In the genomic region with DNA sequence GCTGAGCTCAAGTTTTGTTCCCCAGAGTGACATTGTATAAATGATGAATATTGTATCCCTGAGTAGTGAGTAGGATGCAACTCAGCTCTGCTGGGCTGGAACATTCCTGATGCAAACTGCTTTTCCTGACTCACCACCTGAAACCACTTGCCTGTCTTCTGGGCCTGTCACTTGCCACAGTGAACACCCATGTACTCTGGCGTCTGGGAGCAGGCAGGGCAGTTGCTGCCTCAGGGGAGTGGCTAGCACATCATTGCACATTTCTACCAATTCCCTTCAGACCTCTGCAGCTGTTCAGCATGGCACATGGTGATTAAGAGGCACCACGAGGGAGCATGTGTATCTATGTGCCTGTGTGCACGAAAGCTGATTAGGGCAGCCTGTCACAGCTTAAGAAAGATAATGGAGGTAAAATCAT, we compare ENCODE assay signal across 8 cellular contexts.
DNase-seq lines count a peak whose midpoint lies in the region; ATAC-seq, FAIRE-seq and TF ChIP-seq lines count a peak whose summit lies in the region.

No MANE protein-coding gene starts in this region.

- no peak overlapping the region for H2AK5ac ChIP-seq in IMR-90 (ENCODE audit: low read depth, low read length)
- H2AK5ac ChIP-seq in mesenchymal stem cell (ENCODE audit: low read length, severe bottlenecking) = no peak overlapping the region

- H3K4me2 ChIP-seq in IMR-90 (ENCODE audit: low read depth, low read length) (no peak overlapping the region), mesenchymal stem cell (ENCODE audit: low read length, poor library complexity, severe bottlenecking) (no peak overlapping the region)

- ATAC-seq in IMR-90 (ENCODE audit: low read depth) = peak; percentile 87
- no peak for ATAC-seq in GM21423 (IDR thresholded peaks at IDR 0.05; ENCODE audit: unreplicated experiment)

- no peak overlapping the region for H3K56ac ChIP-seq in IMR-90 (ENCODE audit: extremely low read depth, insufficient read depth, low read length)

- CTCF ChIA-PET in IMR-90 (lab: Yijun Ruan, JAX) = interaction anchor here (1.3 kb wide), 1 partner anchor 102 kb away, joined by 4 read pairs; no protein-coding TSS in a partner anchor

- no peak overlapping the region for H2BK12ac ChIP-seq in mesenchymal stem cell (ENCODE audit: low read length in 2 of 2)

- H4K91ac ChIP-seq in IMR-90 (ENCODE audit: insufficient read depth, low read depth, low read length) = no peak overlapping the region
- no peak overlapping the region for H4K91ac ChIP-seq in mesenchymal stem cell (ENCODE audit: low read length)

- no peak overlapping the region for H2BK120ac ChIP-seq in IMR-90 (ENCODE audit: low read depth, low read length)
- H2BK120ac ChIP-seq in mesenchymal stem cell (ENCODE audit: low read depth, low read length) = no peak overlapping the region

- no peak overlapping the region for H2BK20ac ChIP-seq in IMR-90 (ENCODE audit: low read depth, low read length)

- H3K18ac ChIP-seq in IMR-90 (ENCODE audit: low read depth, low read length) (no peak overlapping the region), mesenchymal stem cell (ENCODE audit: low read depth in 1 of 2, low read length in 2 of 2) (no peak overlapping the region)

- H2BK5ac ChIP-seq in IMR-90 (ENCODE audit: low read depth, low read length, poor library complexity, severe bottlenecking) (no peak overlapping the region), mesenchymal stem cell (ENCODE audit: low read depth, low read length, poor library complexity, severe bottlenecking) (no peak overlapping the region)

- dilution Hi-C loops in IMR-90 (cut with HindIII; ENCODE audit: low sequenced_read_pairs, unreplicated experiment) = no loop called here

- TF ChIP-seq POLR2A in IMR-90 (IDR thresholded peaks at IDR 0.05; ENCODE audit: low read depth, low read length) = no peak

- peaks cover 13% of the 10 kb centered on the region for H3K9me1 ChIP-seq in IMR-90 (ENCODE audit: insufficient read depth, low read length)

- H3K36me3 ChIP-seq in IMR-90 (ENCODE audit: control insufficient read depth, insufficient read depth, low read length) (peaks cover 7% of the 10 kb centered on the region), mesenchymal stem cell (ENCODE audit: control insufficient read depth in 1 of 2, insufficient read depth in 2 of 2, low read depth in 1 of 2, low read length in 2 of 2) (peaks cover 8 to 22% of the 10 kb centered on the region in 2 experiments)

- H3K9me3 ChIP-seq in IMR-90 (ENCODE audit: control insufficient read depth, insufficient read depth, low read length) (no peaks in the 10 kb centered on the region), mesenchymal stem cell (ENCODE audit: control insufficient read depth, low read length) (no peaks in the 10 kb centered on the region)

- POLR2A ChIA-PET in IMR-90 (lab: Charles Lee; ENCODE audit: unreplicated experiment) = no interaction called here

- intact Hi-C loops in IMR-90 (cut with micrococcal nuclease) = no loop called here

- TF ChIP-seq RAD21 in IMR-90 (IDR thresholded peaks at IDR 0.05; ENCODE audit: low read length) = 0 out of 2 replicates have a peak, but pooled peaks have one; percentile 5

- H2AK9ac ChIP-seq in IMR-90 (replicated peaks; ENCODE audit: low read depth, low read length, poor library complexity) = no peak overlapping the region

- H2BK15ac ChIP-seq in IMR-90 (ENCODE audit: low read depth, low read length) = no peak overlapping the region
- no peak overlapping the region for H2BK15ac ChIP-seq in mesenchymal stem cell (ENCODE audit: low read depth, poor library complexity, severe bottlenecking)

- H3K4ac ChIP-seq in IMR-90 (ENCODE audit: low read depth, low read length) (no peak overlapping the region), mesenchymal stem cell (ENCODE audit: low read depth in 1 of 2, low read length in 2 of 2) (no peak overlapping the region)

- H3K4me3 ChIP-seq in IMR-90 (ENCODE audit: insufficient read depth, low read depth, low read length) = no peak overlapping the region
- H3K4me3 ChIP-seq in mesenchymal stem cell (ENCODE audit: insufficient read depth in 1 of 2, low read depth in 1 of 2, low read length in 2 of 2) = no peak overlapping the region

- no peak overlapping the region for H3K23ac ChIP-seq in IMR-90 (ENCODE audit: low read depth, low read length)
- H3K23ac ChIP-seq in mesenchymal stem cell (ENCODE audit: low read length in 2 of 2) = no peak overlapping the region

- H4K20me1 ChIP-seq in IMR-90 (ENCODE audit: insufficient read depth, low read length) = peaks cover 65% of the 10 kb centered on the region

- no peak for FAIRE-seq in GM19239 (lab: Jason Lieb, UNC)

- H3K27ac ChIP-seq in IMR-90 (ENCODE audit: insufficient read depth, low read length) = no peak overlapping the region
- no peak overlapping the region for H3K27ac ChIP-seq in mesenchymal stem cell (ENCODE audit: low read length, poor library complexity, severe bottlenecking)

- no TSS peak for BruUV-seq in IMR-90 (replicated peaks; lab: Mats Ljungman, UMichigan)

- no peak overlapping the region for H3K9ac ChIP-seq in IMR-90 (ENCODE audit: low read depth, low read length)
- no peak overlapping the region for H3K9ac ChIP-seq in mesenchymal stem cell (ENCODE audit: low read length)

- H3K27me3 ChIP-seq in IMR-90 (ENCODE audit: control insufficient read depth, insufficient read depth, low read length) (no peaks in the 10 kb centered on the region), mesenchymal stem cell (ENCODE audit: control insufficient read depth in 1 of 2, insufficient read depth in 1 of 2, low read length in 2 of 2) (no peaks in the 10 kb centered on the region)

- H3K79me1 ChIP-seq in IMR-90 (ENCODE audit: low read depth in 1 of 2, low read length in 2 of 2) = peaks cover 58 to 76% of the 10 kb centered on the region in 2 experiments
- H3K79me1 ChIP-seq in mesenchymal stem cell (replicated peaks; ENCODE audit: low read length, poor library complexity, severe bottlenecking) = peaks cover 25% of the 10 kb centered on the region

- H4K8ac ChIP-seq in IMR-90 (ENCODE audit: low read depth in 2 of 2, low read length in 2 of 2) = no peak overlapping the region
- no peak overlapping the region for H4K8ac ChIP-seq in mesenchymal stem cell (ENCODE audit: low read length)

- TF ChIP-seq CTCF in IMR-90 (conservative IDR thresholded peaks at IDR 0.05; ENCODE audit: low read depth, low read length) = no peak
- TF ChIP-seq CTCF in GM13976 (IDR thresholded peaks at IDR 0.05; ENCODE audit: borderline replicate concordance, control extremely low read depth, extremely low read depth, insufficient read depth, missing control alignments) = no peak

- no CpG with 5 or more reads among the region's 3 CpGs for WGBS in IMR-90 (ENCODE audit: extremely low coverage in 2 of 2, insufficient read length in 1 of 2), 2 experiments
- 28% methylated on average over 2 of the region's 3 CpGs for WGBS in mesenchymal stem cell

- H4K5ac ChIP-seq in IMR-90 (ENCODE audit: low read depth, low read length) = no peak overlapping the region

- H2AFZ ChIP-seq in IMR-90 (replicated peaks; ENCODE audit: low read length, poor library complexity) (no peak overlapping the region), mesenchymal stem cell (ENCODE audit: low read depth, low read length) (no peak overlapping the region)

- H3K14ac ChIP-seq in IMR-90 (replicated peaks; ENCODE audit: low read depth, low read length) = no peak overlapping the region
- H3K14ac ChIP-seq in mesenchymal stem cell (ENCODE audit: low read length in 2 of 2) = no peak overlapping the region

- H3K4me1 ChIP-seq in IMR-90 (ENCODE audit: control insufficient read depth, insufficient read depth, low read length) = peaks cover 8% of the 10 kb centered on the region
- peaks cover 5% of the 10 kb centered on the region for H3K4me1 ChIP-seq in mesenchymal stem cell (ENCODE audit: control insufficient read depth, insufficient read depth, low read depth, low read length)

- peak; percentile 47 for DNase-seq in DMS 273 treated with DMSO at 0.1 percent for 48 hours (lab: John Stamatoyannopoulos, UW)
- DNase-seq in IMR-90 = peak; percentile 81
- DNase-seq in amniotic stem cell (lab: John Stamatoyannopoulos, UW) = peak; percentile 46
- DNase-seq in mesenchymal stem cell = peak; percentile 70
- no peak for DNase-seq in GM19239 (ENCODE audit: insufficient read length, low spot score)
- no peak for DNase-seq in NCI-H1105 treated with DMSO at 0.1 percent for 48 hours (lab: John Stamatoyannopoulos, UW)
- no peak for DNase-seq in GM13976 (ENCODE audit: low spot score)

- in situ Hi-C loops in IMR-90 (cut with MboI; ENCODE audit: low sequenced_read_pairs) = no loop called here
- in situ Hi-C loops in GM13976 (cut with MboI; ENCODE audit: low sequenced_read_pairs, unreplicated experiment) = no loop called here

TF ChIP-seq in IMR-90, 13 proteins besides CTCF, POLR2A, EP300 and RAD21:
- TF ChIP-seq SMC3 (IDR thresholded peaks at IDR 0.05; ENCODE audit: low read depth, low read length) (no peak), MXI1 (IDR thresholded peaks at IDR 0.05; ENCODE audit: borderline replicate concordance, low read depth, low read length) (peak; percentile 87), MAFK (IDR thresholded peaks at IDR 0.05; ENCODE audit: low read depth, low read length) (peak; percentile 58; the same call in 1 of the 2 replicates), MAZ (IDR thresholded peaks at IDR 0.05; ENCODE audit: borderline replicate concordance, low read depth, low read length) (no peak), CEBPB (IDR thresholded peaks at IDR 0.05; ENCODE audit: low read depth, low read length) (peak; percentile 53; the same call in 1 of the 2 replicates)
- TF ChIP-seq, protein P1, sequence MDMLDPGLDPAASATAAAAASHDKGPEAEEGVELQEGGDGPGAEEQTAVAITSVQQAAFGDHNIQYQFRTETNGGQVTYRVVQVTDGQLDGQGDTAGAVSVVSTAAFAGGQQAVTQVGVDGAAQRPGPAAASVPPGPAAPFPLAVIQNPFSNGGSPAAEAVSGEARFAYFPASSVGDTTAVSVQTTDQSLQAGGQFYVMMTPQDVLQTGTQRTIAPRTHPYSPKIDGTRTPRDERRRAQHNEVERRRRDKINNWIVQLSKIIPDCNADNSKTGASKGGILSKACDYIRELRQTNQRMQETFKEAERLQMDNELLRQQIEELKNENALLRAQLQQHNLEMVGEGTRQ (IDR thresholded peaks at IDR 0.05; ENCODE audit: low read depth, low read length) = no peak

Comparison
In these comparisons a context has a peak if more than half of its experiments do, and no peak if none do; other contexts are left out.
1. DNase-seq: peak in DMS 273 treated with DMSO at 0.1 percent for 48 hours (single experiment), IMR-90 (single experiment), amniotic stem cell (single experiment) and mesenchymal stem cell (single experiment); none in GM19239 (single experiment), NCI-H1105 treated with DMSO at 0.1 percent for 48 hours (single experiment) and GM13976 (single experiment).